Comparison of ENCODE assay signal across 8 cellular contexts in the genomic region with DNA sequence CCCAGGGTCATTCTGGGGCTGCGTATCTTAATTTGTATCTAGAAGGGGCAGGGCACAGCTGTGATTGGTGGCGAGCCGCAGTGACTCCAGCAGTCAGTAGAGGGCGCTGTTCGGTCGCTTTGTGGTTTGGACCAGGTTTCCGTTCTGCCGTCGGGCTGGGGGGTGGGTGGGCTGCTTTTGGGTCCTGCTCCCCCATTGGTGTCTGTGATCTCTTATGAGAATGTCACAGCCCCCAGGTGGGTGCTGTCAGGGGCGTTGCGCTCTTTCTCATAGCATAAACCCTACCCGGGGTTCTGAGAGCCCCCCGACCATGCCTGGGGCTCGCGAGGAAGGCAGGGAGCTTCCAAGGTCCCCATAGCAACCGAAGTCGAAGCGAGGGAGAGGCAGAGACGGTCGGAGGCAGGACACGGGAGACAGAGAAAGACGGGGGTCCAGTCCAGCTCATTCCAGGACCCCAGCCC. TPM values are rescaled to one million over a fixed set of nuclear protein-coding genes. Genes with fewer than 3 reads are reported as not detected.
DNase-seq lines count a peak whose midpoint lies in the region; ATAC-seq and TF ChIP-seq lines count a peak whose summit lies in the region.

No MANE protein-coding gene starts in this region.

- H3K36me3 Mint-ChIP-seq in activated T-helper 1 cell treated with anti-CD3 and anti-CD28 coated beads, Interleukin-12 subunit alpha, Interleukin-12 subunit beta, Interleukin-2, Interleukin-4 antibody, amounts not matched to agents 30 ng/mL and 10 ng/mL and 1 ng/mL, durations not matched to agents 14 hours and 24 hours and 36 hours (ENCODE audit: low read depth): no peaks in the 10 kb centered on the region

- no peak overlapping the region for H3K27ac Mint-ChIP-seq in activated T-helper 1 cell treated with anti-CD3 and anti-CD28 coated beads, Interleukin-12 subunit alpha, Interleukin-12 subunit beta, Interleukin-2, Interleukin-4 antibody, amounts not matched to agents 30 ng/mL and 10 ng/mL and 1 ng/mL, durations not matched to agents 14 hours and 24 hours and 36 hours

- DNase-seq in HPDE6-E6E7 (ENCODE audit: extremely low spot score) (peak; percentile 34), OCI-M1 (lab: John Stamatoyannopoulos, UW) (peak; percentile 84), nucleus accumbens (lab: John Stamatoyannopoulos, UW) (peak in 41 of 56 donors; percentile 6 to 78 (median 27)), transverse colon (peak; percentile 80)
- DNase-seq in activated T-helper 1 cell treated with anti-CD3 and anti-CD28 coated beads, Interleukin-12 subunit alpha, Interleukin-12 subunit beta, Interleukin-2, Interleukin-4 antibody, amounts not matched to agents 30 ng/mL and 10 ng/mL and 1 ng/mL, durations not matched to agents 14 hours and 24 hours and 36 hours (ENCODE audit: low spot score): peak; percentile 61

- H3K9me3 ChIP-seq in BLaER1 treated with 17β-estradiol and CSF1 and Interleukin-3, amounts not matched to agents 10 nM and 100 nM (replicated peaks in 1 of 11): no peaks in the 10 kb centered on the region
- no peaks in the 10 kb centered on the region for H3K9me3 ChIP-seq in gastroesophageal sphincter
- H3K9me3 ChIP-seq in transverse colon: no peaks in the 10 kb centered on the region

- H3K4me2 ChIP-seq in BLaER1 treated with 17β-estradiol and CSF1 and Interleukin-3, amounts not matched to agents 10 nM and 100 nM: peak overlapping the region; percentile 58 to 87 (median 76)

- peaks cover 6% of the 10 kb centered on the region for H3K4me1 Mint-ChIP-seq in activated T-helper 1 cell treated with anti-CD3 and anti-CD28 coated beads, Interleukin-12 subunit alpha, Interleukin-12 subunit beta, Interleukin-2, Interleukin-4 antibody, amounts not matched to agents 30 ng/mL and 10 ng/mL and 1 ng/mL, durations not matched to agents 14 hours and 24 hours and 36 hours (ENCODE audit: low read depth)

- H3K4me3 Mint-ChIP-seq in activated T-helper 1 cell treated with anti-CD3 and anti-CD28 coated beads, Interleukin-12 subunit alpha, Interleukin-12 subunit beta, Interleukin-2, Interleukin-4 antibody, amounts not matched to agents 30 ng/mL and 10 ng/mL and 1 ng/mL, durations not matched to agents 14 hours and 24 hours and 36 hours: no peak overlapping the region

- peaks cover 0 to 4% (median 0%) of the 10 kb centered on the region in 11 experiments; a peak in 2 of 22 replicates for H4K20me1 ChIP-seq in BLaER1 treated with 17β-estradiol and CSF1 and Interleukin-3, amounts not matched to agents 10 nM and 100 nM

- peaks cover 18% of the 10 kb centered on the region for H3K27me3 Mint-ChIP-seq in activated T-helper 1 cell treated with anti-CD3 and anti-CD28 coated beads, Interleukin-12 subunit alpha, Interleukin-12 subunit beta, Interleukin-2, Interleukin-4 antibody, amounts not matched to agents 30 ng/mL and 10 ng/mL and 1 ng/mL, durations not matched to agents 14 hours and 24 hours and 36 hours (ENCODE audit: insufficient read depth)

- TF ChIP-seq POLR2A in gastroesophageal sphincter (IDR thresholded peaks at IDR 0.05) (no peak), transverse colon (IDR thresholded peaks at IDR 0.05) (peak; percentile 18)

- peak; percentile 31 for ATAC-seq in gastroesophageal sphincter
- no peak for ATAC-seq in HG03354 (IDR thresholded peaks at IDR 0.05; ENCODE audit: poor library complexity, severe bottlenecking, unreplicated experiment)

- peaks cover 36 to 100% (median 91%) of the 10 kb centered on the region in 10 experiments for H3K4me1 ChIP-seq in BLaER1 treated with 17β-estradiol and CSF1 and Interleukin-3, amounts not matched to agents 10 nM and 100 nM
- H3K4me1 ChIP-seq in gastroesophageal sphincter (peaks cover 0 to 10% (median 7%) of the 10 kb centered on the region in 3 donors), transverse colon (peaks cover 18 to 45% (median 24%) of the 10 kb centered on the region in 4 donors)

- peak overlapping the region in 2 of 11 experiments; percentile 42 to 47; a peak in 3 of 22 replicates for H3K27ac ChIP-seq in BLaER1 treated with 17β-estradiol and CSF1 and Interleukin-3, amounts not matched to agents 10 nM and 100 nM
- H3K27ac ChIP-seq in gastroesophageal sphincter: no peak overlapping the region
- H3K27ac ChIP-seq in transverse colon: peak overlapping the region; percentile 4 to 87 (median 82)

- intact Hi-C loops in activated T-helper 1 cell treated with anti-CD3 and anti-CD28 coated beads, Interleukin-12 subunit alpha, Interleukin-12 subunit beta, Interleukin-2, Interleukin-4 antibody, amounts not matched to agents 30 ng/mL and 10 ng/mL and 1 ng/mL, durations not matched to agents 14 hours and 24 hours and 36 hours (cut with micrococcal nuclease): loop anchor here (1.0 to 10.0 kb wide), 3 partner anchors 141 to 205 kb away; a partner anchor contains a TSS
- intact Hi-C loops in transverse colon (cut with DNase I; ENCODE audit: low total_unique reads): no loop called here

- TF ChIP-seq EP300 in gastroesophageal sphincter (IDR thresholded peaks at IDR 0.05): no peak
- no peak for TF ChIP-seq EP300 in transverse colon (IDR thresholded peaks at IDR 0.05; ENCODE audit: low read depth)

- H3K4me3 ChIP-seq in BLaER1 treated with 17β-estradiol and CSF1 and Interleukin-3, amounts not matched to agents 10 nM and 100 nM: no peak overlapping the region; a peak in 1 of 20 replicates
- H3K4me3 ChIP-seq in gastroesophageal sphincter: no peak overlapping the region
- H3K4me3 ChIP-seq in transverse colon: no peak overlapping the region

- H3K27me3 ChIP-seq in BLaER1 treated with 17β-estradiol and CSF1 and Interleukin-3, amounts not matched to agents 10 nM and 100 nM: peaks cover 0 to 29% (median 0%) of the 10 kb centered on the region in 11 experiments; a peak in 7 of 22 replicates
- H3K27me3 ChIP-seq in gastroesophageal sphincter (peaks cover 74% of the 10 kb centered on the region), transverse colon (peaks cover 11% of the 10 kb centered on the region)

- TF ChIP-seq CTCF in gastroesophageal sphincter (IDR thresholded peaks at IDR 0.05): peak in 3 of 4 experiments; percentile 27 to 76 (median 43)
- TF ChIP-seq CTCF in transverse colon (IDR thresholded peaks at IDR 0.05): peak; percentile 70 to 90 (median 86)

- in situ Hi-C loops in transverse colon (cut with MboI; ENCODE audit: low pct_ligation_motif_present in 1 of 4, low pct_unique_long_range_greater_than_20kb in 1 of 4, low sequenced_read_pairs in 3 of 4): loop anchor here in 1 of 4 donors (25.0 kb wide), 1 partner anchor 253 kb away; no protein-coding TSS in a partner anchor

- no peaks in the 10 kb centered on the region for H3K9me3 Mint-ChIP-seq in activated T-helper 1 cell treated with anti-CD3 and anti-CD28 coated beads, Interleukin-12 subunit alpha, Interleukin-12 subunit beta, Interleukin-2, Interleukin-4 antibody, amounts not matched to agents 30 ng/mL and 10 ng/mL and 1 ng/mL, durations not matched to agents 14 hours and 24 hours and 36 hours

- WGBS in gastroesophageal sphincter (ENCODE audit: low coverage in 1 of 2), 2 donors: 20 to 36% methylated on average over 3 of the region's 22 CpGs
- WGBS in transverse colon (ENCODE audit: low coverage in 1 of 2), 2 donors: 10% methylated on average over 21 of the region's 22 CpGs; no CpG with 5 or more reads in 1 of the 2 donors

- peak overlapping the region in 3 of 11 experiments; percentile 32 to 39 (median 33); a peak in 4 of 22 replicates for H3K9ac ChIP-seq in BLaER1 treated with 17β-estradiol and CSF1 and Interleukin-3, amounts not matched to agents 10 nM and 100 nM

- H3K36me3 ChIP-seq in BLaER1 treated with 17β-estradiol and CSF1 and Interleukin-3, amounts not matched to agents 10 nM and 100 nM: no peaks in the 10 kb centered on the region
- H3K36me3 ChIP-seq in gastroesophageal sphincter (no peaks in the 10 kb centered on the region), transverse colon (no peaks in the 10 kb centered on the region)

RNA-seq across cellular contexts. Expression of a gene that starts 5.4 kb away (rescaled TPM):
- total RNA-seq in activated T-helper 1 cell treated with anti-CD3 and anti-CD28 coated beads, Interleukin-12 subunit alpha, Interleukin-12 subunit beta, Interleukin-2, Interleukin-4 antibody, amounts not matched to agents 30 ng/mL and 10 ng/mL and 1 ng/mL, durations not matched to agents 14 hours and 24 hours and 36 hours: not detected in 2 replicates
- total RNA-seq in gastroesophageal sphincter: 10 to 100 TPM in 2 of 4 donors, 1 to 10 TPM in 2; 6.4 to 18.2 (median 10.5) TPM
- 1,000 to 10,000 TPM in 1 of 4 donors, 100 to 1,000 TPM in 3; 164 to 2,581 (median 367) TPM for total RNA-seq in transverse colon

RNA-seq across cellular contexts. Expression of a gene that starts 41.0 kb away (rescaled TPM):
- total RNA-seq in activated T-helper 1 cell treated with anti-CD3 and anti-CD28 coated beads, Interleukin-12 subunit alpha, Interleukin-12 subunit beta, Interleukin-2, Interleukin-4 antibody, amounts not matched to agents 30 ng/mL and 10 ng/mL and 1 ng/mL, durations not matched to agents 14 hours and 24 hours and 36 hours: not detected in 2 replicates
- total RNA-seq in gastroesophageal sphincter: not detected
- total RNA-seq in transverse colon: under 1 TPM in 1 of 4 donors, not detected in 3; 0.68 TPM

RNA-seq across cellular contexts. Expression of a gene that starts 56.6 kb away (rescaled TPM):
- not detected in 2 replicates for total RNA-seq in activated T-helper 1 cell treated with anti-CD3 and anti-CD28 coated beads, Interleukin-12 subunit alpha, Interleukin-12 subunit beta, Interleukin-2, Interleukin-4 antibody, amounts not matched to agents 30 ng/mL and 10 ng/mL and 1 ng/mL, durations not matched to agents 14 hours and 24 hours and 36 hours
- total RNA-seq in gastroesophageal sphincter (not detected), transverse colon (10 to 100 TPM in 2 of 4 donors, 1 to 10 TPM in 1, not detected in 1; 8.6 to 45.3 (median 25.8) TPM)

Comparison
In these comparisons a context has a peak if more than half of its experiments do, and no peak if none do; other contexts are left out.
1. H3K27ac ChIP-seq: peak in transverse colon (4 of 4); none in gastroesophageal sphincter (0 of 4).
2. DNase-seq: peak in every context shown above with its lines; median percentile 84 in OCI-M1; 80 in transverse colon; 61 in activated T-helper 1 cell treated with anti-CD3 and anti-CD28 coated beads, Interleukin-12 subunit alpha, Interleukin-12 subunit beta, Interleukin-2, Interleukin-4 antibody, amounts not matched to agents 30 ng/mL and 10 ng/mL and 1 ng/mL, durations not matched to agents 14 hours and 24 hours and 36 hours; 34 in HPDE6-E6E7; 27 in nucleus accumbens.
3. RNA of a gene that starts 5.4 kb away (total RNA-seq): 164 to 2,581 TPM in transverse colon; 6.4 to 18.2 TPM in gastroesophageal sphincter and not detected in activated T-helper 1 cell treated with anti-CD3 and anti-CD28 coated beads, Interleukin-12 subunit alpha, Interleukin-12 subunit beta, Interleukin-2, Interleukin-4 antibody, amounts not matched to agents 30 ng/mL and 10 ng/mL and 1 ng/mL, durations not matched to agents 14 hours and 24 hours and 36 hours; every median in the first group is over 4 times any median in the second.